Comparison of ENCODE assay signal across 9 cellular contexts in genomic region chr15:88982304-88982945, GRCh38.
DNase-seq lines count a peak whose midpoint lies in the region; ATAC-seq and TF ChIP-seq lines count a peak whose summit lies in the region.
"Had no signal": no experiment of that assay in that cellular context is flagged by ENCODE, and none has a peak within 500 bp of the region (broad histone marks: within the 10 kb centered on the region; RNA-seq: fewer than 3 reads in every experiment).

No MANE protein-coding gene starts in this region.

- H4K20me1 ChIP-seq in BLaER1, result no peaks in the 10 kb centered on the region

- peaks cover 17% of the 10 kb centered on the region for H3K4me1 ChIP-seq in BLaER1

- H3K4me3 ChIP-seq in BLaER1, result no peak overlapping the region
- no peak overlapping the region for H3K4me3 ChIP-seq in epithelial cell of proximal tubule (ENCODE audit: low read depth, low read length)

- no peak overlapping the region for H3K4me3 Mint-ChIP-seq in stimulated activated memory B cell treated with anti-CD40 and anti-IgM and Interleukin-4, amounts not matched to agents 10 μg/mL and 1 μg/mL and 100 μg/mL, for 72 hours
- H3K4me3 Mint-ChIP-seq: activated naive CD4-positive, alpha-beta T cell treated with anti-CD3 and anti-CD28 coated beads, Interleukin-2, amount 50 U/mL, for 24 hours had no signal

- peak overlapping the region; percentile 22; the same call in 1 of the 2 replicates for H3K27ac ChIP-seq in BLaER1

- H3K27me3 Mint-ChIP-seq in stimulated activated memory B cell treated with anti-CD40 and anti-IgM and Interleukin-4, amounts not matched to agents 10 μg/mL and 1 μg/mL and 100 μg/mL, for 72 hours, result no peaks in the 10 kb centered on the region
- H3K27me3 Mint-ChIP-seq: activated naive CD4-positive, alpha-beta T cell treated with anti-CD3 and anti-CD28 coated beads, Interleukin-2, amount 50 U/mL, for 24 hours had no signal

- DNase-seq in GM20000 (ENCODE audit: low spot score) (peak; percentile 76), epithelial cell of proximal tubule (ENCODE audit: low read depth) (peak; percentile 20), SIG-M5 (lab: John Stamatoyannopoulos, UW) (no peak)
- DNase-seq in activated T-cell treated with anti-CD3 and anti-CD28 coated beads, Interleukin-2, amount 50 U/mL, for 48 hours, result no peak
- no peak for DNase-seq in activated naive CD4-positive, alpha-beta T cell treated with anti-CD3 and anti-CD28 coated beads, Interleukin-2, amount 50 U/mL, for 16 hours

- no peak overlapping the region; the same call in 1 of the 2 replicates for H3K9ac ChIP-seq in BLaER1

- ATAC-seq in HG03460 (IDR thresholded peaks at IDR 0.05; ENCODE audit: unreplicated experiment), result peak; percentile 96
- peak; percentile 95 for ATAC-seq in stimulated activated memory B cell treated with anti-CD40 and anti-IgM and Interleukin-4, amounts not matched to agents 10 μg/mL and 1 μg/mL and 100 μg/mL, for 72 hours

- H3K4me1 Mint-ChIP-seq in stimulated activated memory B cell treated with anti-CD40 and anti-IgM and Interleukin-4, amounts not matched to agents 10 μg/mL and 1 μg/mL and 100 μg/mL, for 72 hours, result peaks cover 6% of the 10 kb centered on the region
- H3K4me1 Mint-ChIP-seq: activated naive CD4-positive, alpha-beta T cell treated with anti-CD3 and anti-CD28 coated beads, Interleukin-2, amount 50 U/mL, for 24 hours had no signal

- no peaks in the 10 kb centered on the region for H3K36me3 Mint-ChIP-seq in stimulated activated memory B cell treated with anti-CD40 and anti-IgM and Interleukin-4, amounts not matched to agents 10 μg/mL and 1 μg/mL and 100 μg/mL, for 72 hours
- H3K36me3 Mint-ChIP-seq: activated naive CD4-positive, alpha-beta T cell treated with anti-CD3 and anti-CD28 coated beads, Interleukin-2, amount 50 U/mL, for 24 hours had no signal

- TF ChIP-seq CTCF in GM20000 (IDR thresholded peaks at IDR 0.05; ENCODE audit: extremely low read depth, missing control alignments) (no peak), epithelial cell of proximal tubule (conservative IDR thresholded peaks at IDR 0.05; ENCODE audit: low read depth, low read length) (no peak)

- H3K27me3 ChIP-seq in BLaER1, result no peaks in the 10 kb centered on the region

- no peaks in the 10 kb centered on the region for H3K9me3 Mint-ChIP-seq in stimulated activated memory B cell treated with anti-CD40 and anti-IgM and Interleukin-4, amounts not matched to agents 10 μg/mL and 1 μg/mL and 100 μg/mL, for 72 hours
- H3K9me3 Mint-ChIP-seq: activated naive CD4-positive, alpha-beta T cell treated with anti-CD3 and anti-CD28 coated beads, Interleukin-2, amount 50 U/mL, for 24 hours had no signal

- peak overlapping the region; percentile 71 for H3K4me2 ChIP-seq in BLaER1

- no peaks in the 10 kb centered on the region for H3K9me3 ChIP-seq in BLaER1

- no peaks in the 10 kb centered on the region for H3K36me3 ChIP-seq in BLaER1

- no peak overlapping the region for H3K27ac Mint-ChIP-seq in stimulated activated memory B cell treated with anti-CD40 and anti-IgM and Interleukin-4, amounts not matched to agents 10 μg/mL and 1 μg/mL and 100 μg/mL, for 72 hours
- H3K27ac Mint-ChIP-seq: activated naive CD4-positive, alpha-beta T cell treated with anti-CD3 and anti-CD28 coated beads, Interleukin-2, amount 50 U/mL, for 24 hours had no signal

Comparison
In these comparisons a context has a peak if more than half of its experiments do, and no peak if none do; other contexts are left out.
1. DNase-seq: peak in GM20000 (single experiment) and epithelial cell of proximal tubule (single experiment); none in activated T-cell treated with anti-CD3 and anti-CD28 coated beads, Interleukin-2, amount 50 U/mL, for 48 hours (0 of 2), activated naive CD4-positive, alpha-beta T cell treated with anti-CD3 and anti-CD28 coated beads, Interleukin-2, amount 50 U/mL, for 16 hours (single experiment) and SIG-M5 (single experiment).